ENCODE assay signal across 8 cellular contexts in genomic region chr7:1457949-1458675, GRCh38. TPM values are rescaled to one million over a fixed set of nuclear protein-coding genes. Genes with fewer than 3 reads are reported as not detected.
DNase-seq lines count a peak whose midpoint lies in the region; ATAC-seq and TF ChIP-seq lines count a peak whose summit lies in the region.

No MANE protein-coding gene starts in this region.

- ATAC-seq in omental fat pad (ENCODE audit: low FRiP score): no peak

- POLR2A ChIA-PET in HEK293T (lab: Yijun Ruan, JAX): no interaction called here

- H3K4me3 Mint-ChIP-seq in nephron: peak overlapping the region; percentile 73 to 81 (median 75)

- peaks cover 7% of the 10 kb centered on the region for H3K27me3 Mint-ChIP-seq in nephron (ENCODE audit: low read depth)

- DNase-seq in NB4 (ENCODE audit: low read depth) (peak; percentile 87), dermis blood vessel endothelial cell (peak; percentile 40), omental fat pad (ENCODE audit: low spot score) (no peak), NCI-H510A (lab: John Stamatoyannopoulos, UW) (no peak), HEK293T (ENCODE audit: extremely low spot score) (no peak), NCI-H345 (lab: John Stamatoyannopoulos, UW) (no peak)

- H3K9me3 Mint-ChIP-seq in nephron: no peaks in the 10 kb centered on the region

- no peak overlapping the region for H3K27ac Mint-ChIP-seq in nephron

- H3K27ac ChIP-seq in C4-2B: peak overlapping the region; percentile 79

- no peak for TF ChIP-seq POLR2A in NB4 (IDR thresholded peaks at IDR 0.05; ENCODE audit: extremely low read depth, insufficient read length)

- TF ChIP-seq CTCF in C4-2B (conservative IDR thresholded peaks at IDR 0.05) (no peak), NB4 (IDR thresholded peaks at IDR 0.05; ENCODE audit: low read depth, low read length) (peak; percentile 14), nephron (IDR thresholded peaks at IDR 0.05; ENCODE audit: unreplicated experiment in 3 of 3) (no peak), omental fat pad (IDR thresholded peaks at IDR 0.05) (no peak)

- peak overlapping the region; percentile 74 for H3K4me3 ChIP-seq in NB4 (ENCODE audit: low read depth, low read length)

- CTCF ChIA-PET in HEK293T (lab: Yijun Ruan, JAX): interaction anchor here (1.2 kb wide), 1 partner anchor 26 kb away, joined by 3 read pairs; no protein-coding TSS in a partner anchor

- H3K36me3 Mint-ChIP-seq in nephron (ENCODE audit: low read depth): no peaks in the 10 kb centered on the region

- H3K4me1 Mint-ChIP-seq in nephron: peaks cover 20% of the 10 kb centered on the region

TF ChIP-seq in HEK293T, 16 proteins besides CTCF, POLR2A, EP300 and RAD21:
- no peak for TF ChIP-seq PKNOX1 (IDR thresholded peaks at IDR 0.05)
- no peak for TF ChIP-seq ARNT (IDR thresholded peaks at IDR 0.05)
- TF ChIP-seq HDGF (IDR thresholded peaks at IDR 0.05; ENCODE audit: borderline replicate concordance): no peak
- TF ChIP-seq NFRKB (IDR thresholded peaks at IDR 0.05): no peak
- TF ChIP-seq CTBP1 (IDR thresholded peaks at IDR 0.05; ENCODE audit: borderline replicate concordance): no peak
- TF ChIP-seq ELF4 (IDR thresholded peaks at IDR 0.05): no peak
TF ChIP-seq in HEK293T: peak in this region for 0.

RNA-seq across cellular contexts. Expression of gene MICALL2, which starts 1.2 kb away (rescaled TPM):
- total RNA-seq in dermis blood vessel endothelial cell (14.4 and 19.1 TPM in 2 replicates), omental fat pad (10 to 100 TPM in 2 of 4 donors, 1 to 10 TPM in 2; 4.4 to 16.6 (median 9.3) TPM)

RNA-seq across cellular contexts. Expression of gene INTS1, which starts 46.1 kb away (rescaled TPM):
- 44.6 and 80.1 TPM in 2 replicates for total RNA-seq in dermis blood vessel endothelial cell
- 10 to 100 TPM; 22.4 to 39.4 (median 32.0) TPM for total RNA-seq in omental fat pad

Comparison
In these comparisons a context has a peak if more than half of its experiments do, and no peak if none do; other contexts are left out.
1. DNase-seq: peak in NB4 (single experiment) and dermis blood vessel endothelial cell (single experiment); none in omental fat pad (single experiment), NCI-H510A (single experiment), HEK293T (single experiment) and NCI-H345 (single experiment).